In the genomic region with DNA sequence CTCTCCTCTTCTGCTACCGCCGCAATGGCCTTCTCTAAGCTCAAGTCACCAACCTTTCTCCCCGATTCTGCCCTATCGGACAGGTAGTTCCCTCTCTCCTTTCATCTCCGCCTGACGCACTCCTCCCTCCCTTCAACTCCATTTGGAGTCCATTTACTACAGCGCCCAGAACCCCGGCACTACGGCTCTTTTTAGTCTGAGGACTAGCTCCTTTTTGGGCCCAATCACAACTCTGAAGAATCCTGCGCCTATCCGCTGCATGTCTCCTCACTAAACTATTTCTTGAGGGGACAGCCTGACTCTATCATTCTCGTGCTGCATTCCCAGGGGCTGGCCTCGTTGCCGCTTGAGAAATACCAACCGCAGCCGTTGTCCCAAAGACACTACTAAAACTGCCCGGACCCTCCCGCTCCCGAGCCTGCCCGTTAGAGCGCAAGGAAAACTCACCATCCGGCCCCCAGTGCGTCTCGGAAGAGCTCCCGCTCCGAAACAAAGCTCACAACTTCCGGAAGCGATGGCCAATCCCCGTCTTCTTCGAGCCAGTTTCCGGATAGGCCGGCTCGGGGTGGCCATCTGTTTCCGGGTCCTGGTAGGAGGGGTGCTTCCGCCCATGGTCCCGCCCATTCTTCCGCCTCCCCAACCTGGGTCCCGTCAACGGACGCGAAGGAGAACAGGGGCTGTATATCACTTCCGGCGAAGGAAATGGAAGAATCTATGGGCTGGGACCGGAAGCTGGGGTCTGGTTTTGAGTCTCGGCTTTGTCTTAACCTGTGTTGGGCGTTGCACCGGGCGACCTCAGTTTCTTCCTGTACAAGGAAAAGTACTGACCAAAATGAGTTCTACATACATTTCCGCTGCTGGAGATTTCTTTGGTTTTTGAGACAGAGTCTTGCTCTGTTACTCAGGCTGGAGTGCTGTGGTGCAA, we compare ENCODE assay signal across 8 cellular contexts. TPM values are rescaled to one million over a fixed set of nuclear protein-coding genes. Genes with fewer than 3 reads are reported as not detected.
DNase-seq lines count a peak whose midpoint lies in the region; ATAC-seq and TF ChIP-seq lines count a peak whose summit lies in the region.

A gene (minus strand): TSS at position 491 of the 925 bp plus-strand sequence. CDS start 2,776 bp downstream, outside the sequence.

- DNase-seq in GM23338 (ENCODE audit: low spot score): peak; percentile 96
- peak; percentile 97 for DNase-seq in LHCN-M2 (ENCODE audit: low read depth)
- DNase-seq in RPMI8226: peak; percentile 98
- peak; percentile 86 to 90 for DNase-seq in activated T-helper 1 cell treated with anti-CD3 and anti-CD28 coated beads, Interleukin-2, amount 50 U/mL, for 16 hours (ENCODE audit: low read depth in 1 of 2, low spot score in 1 of 2)
- DNase-seq in fibroblast of mammary gland (ENCODE audit: low read depth): peak; percentile 97
- peak; percentile 87 for DNase-seq in natural killer cell
- DNase-seq in stimulated activated naive CD4-positive, alpha-beta T cell treated with Interleukin-2 at 50 U/mL for 16 hours (lab: John Stamatoyannopoulos, UW): peak; percentile 94

- peaks cover 29% of the 10 kb centered on the region for H3K79me2 ChIP-seq in DOHH2 (ENCODE audit: control insufficient read depth, low read length)
- peaks cover 16% of the 10 kb centered on the region for H3K79me2 ChIP-seq in GM23338 (replicated peaks; ENCODE audit: insufficient read depth)

- H3K4me1 Mint-ChIP-seq in GM23338 (peaks cover 4% of the 10 kb centered on the region), natural killer cell (peaks cover 18 to 20% of the 10 kb centered on the region in 2 donors)

- peak within 1 kb of the TSS; percentile 95 for H3K4me3 Mint-ChIP-seq in GM23338
- H3K4me3 Mint-ChIP-seq in natural killer cell: peak within 1 kb of the TSS; percentile 96

- H3K27ac ChIP-seq in DOHH2 (ENCODE audit: low read depth, low read length): peak within 1 kb of the TSS; percentile 42
- H3K27ac ChIP-seq in GM23338 (ENCODE audit: low read depth): peak within 1 kb of the TSS; percentile 78

- H3K4me2 ChIP-seq in DOHH2 (ENCODE audit: low read length): peak within 1 kb of the TSS; percentile 76
- H3K4me2 ChIP-seq in GM23338: peak within 1 kb of the TSS; percentile 99

- H3K36me3 Mint-ChIP-seq in GM23338 (ENCODE audit: low read depth) (peaks cover 23% of the 10 kb centered on the region; the same call in 2 of the 3 replicates), natural killer cell (no peaks in the 10 kb centered on the region)

- no peaks in the 10 kb centered on the region for H3K9me2 ChIP-seq in DOHH2 (replicated peaks; ENCODE audit: control insufficient read depth, low read length)
- peaks cover 7% of the 10 kb centered on the region for H3K9me2 ChIP-seq in GM23338 (ENCODE audit: insufficient read depth)

- H3F3A ChIP-seq in DOHH2 (ENCODE audit: control insufficient read depth, insufficient read depth): no peaks in the 10 kb centered on the region
- H3F3A ChIP-seq in GM23338 (replicated peaks; ENCODE audit: low read depth): peaks cover 8% of the 10 kb centered on the region; the same call in 1 of the 2 replicates

- H3K4me3 ChIP-seq in DOHH2 (ENCODE audit: low read length) (peak within 1 kb of the TSS; percentile 92), GM23338 (peak within 1 kb of the TSS; percentile 98), fibroblast of mammary gland (ENCODE audit: control insufficient read depth, low read depth, low read length) (peak within 1 kb of the TSS; percentile 95)

- no peaks in the 10 kb centered on the region for H4K20me1 ChIP-seq in DOHH2 (ENCODE audit: control insufficient read depth, insufficient read depth, low read depth, low read length)
- no peaks in the 10 kb centered on the region; the same call in 1 of the 2 replicates for H4K20me1 ChIP-seq in GM23338 (replicated peaks; ENCODE audit: insufficient read depth)

- H3K27me3 ChIP-seq in DOHH2 (ENCODE audit: control insufficient read depth, low read length) (no peaks in the 10 kb centered on the region), GM23338 (ENCODE audit: insufficient read depth) (peaks cover 38% of the 10 kb centered on the region)

- H3K9me3 Mint-ChIP-seq in GM23338 (peaks cover 9% of the 10 kb centered on the region), natural killer cell (no peaks in the 10 kb centered on the region)

- H3K27ac Mint-ChIP-seq in GM23338: peak within 1 kb of the TSS; percentile 25
- peak within 1 kb of the TSS; percentile 85 to 90 for H3K27ac Mint-ChIP-seq in natural killer cell

- H3K27me3 Mint-ChIP-seq in GM23338 (ENCODE audit: insufficient read depth, low read depth, poor library complexity) (peaks cover 18% of the 10 kb centered on the region), natural killer cell (ENCODE audit: low read depth in 2 of 2) (no peaks in the 10 kb centered on the region)

- H2AFZ ChIP-seq in GM23338: peak within 1 kb of the TSS; percentile 97

- ATAC-seq in GM23338 (peak; percentile 99), natural killer cell (peak; percentile 98 to 99 (median 99))

- no peak for TF ChIP-seq CTCF in DOHH2 (IDR thresholded peaks at IDR 0.05; ENCODE audit: low read depth, low read length, poor library complexity, severe bottlenecking)
- no peak for TF ChIP-seq CTCF in GM23338 (conservative IDR thresholded peaks at IDR 0.05; ENCODE audit: low read depth in 2 of 2)
- TF ChIP-seq CTCF in fibroblast of mammary gland (conservative IDR thresholded peaks at IDR 0.05; ENCODE audit: control insufficient read depth, insufficient read depth, low read depth, low read length): no peak
- no peak for TF ChIP-seq CTCF in natural killer cell (IDR thresholded peaks at IDR 0.05)

- intact Hi-C loops in natural killer cell (cut with micrococcal nuclease): loop anchor here (5.0 kb wide), 1 partner anchor 720 kb away; a partner anchor contains a TSS

- H3K9me3 ChIP-seq in DOHH2 (ENCODE audit: control insufficient read depth, insufficient read depth, low read length): no peaks in the 10 kb centered on the region

- H3K4me1 ChIP-seq in DOHH2 (ENCODE audit: control insufficient read depth, low read length) (peaks cover 18% of the 10 kb centered on the region), GM23338 (ENCODE audit: insufficient read depth) (no peaks in the 10 kb centered on the region)

- H3K36me3 ChIP-seq in DOHH2 (ENCODE audit: control insufficient read depth, low read length) (peaks cover 29% of the 10 kb centered on the region), GM23338 (ENCODE audit: insufficient read depth) (no peaks in the 10 kb centered on the region; the same call in 1 of the 2 replicates)

RNA-seq across cellular contexts. Expression of the gene that starts here (rescaled TPM):
- total RNA-seq in GM23338 (2014; rRNA removed; shearing (Covaris generic)): 31.2 and 39.5 TPM in 2 replicates
- 167 and 186 TPM in 2 replicates for polyA plus RNA-seq in GM23338 (2016; fragmentation: Nextera tagmentation; extraction: Ambion mirVana)
- total RNA-seq in LHCN-M2 (2014; rRNA removed): 59.7 and 67.8 TPM in 2 replicates
- 33.2 TPM for polyA plus RNA-seq in LHCN-M2 (2012)
- 10 to 100 TPM; 20.4 to 24.1 (median 22.8) TPM for total RNA-seq in natural killer cell

Comparison
In these comparisons a context has a peak if more than half of its experiments do, and no peak if none do; other contexts are left out.
1. Peak in every context shown above with its lines: DNase-seq, ATAC-seq, H3K4me3 ChIP-seq and H3K27ac ChIP-seq.